In genomic region chr17:62065611-62066468, GRCh38 we compare ENCODE assay signal across 8 cellular contexts. TPM values are rescaled to one million over a fixed set of nuclear protein-coding genes. Genes with fewer than 3 reads are reported as not detected.
DNase-seq lines count a peak whose midpoint lies in the region; ATAC-seq and TF ChIP-seq lines count a peak whose summit lies in the region.

No MANE protein-coding gene starts in this region.

- POLR2A ChIA-PET in SK-N-SH (lab: Yijun Ruan, JAX), result interaction anchor here (0.7 to 0.9 kb wide), 5 partner anchors 10 to 654 kb away, joined by 3 to 7 read pairs (median 3); partner anchors contain the start of gene BRIP1

- DNase-seq in NCI-H1092 (lab: John Stamatoyannopoulos, UW), result peak; percentile 97
- DNase-seq in SK-N-SH, result peak; percentile 100
- peak; percentile 96 to 98 for DNase-seq in activated naive CD4-positive, alpha-beta T cell treated with anti-CD3 and anti-CD28 coated beads, Interleukin-2, amount 50 U/mL, for 72 hours (ENCODE audit: low spot score in 2 of 2)
- DNase-seq in glomerular endothelial cell (ENCODE audit: extremely low read depth, low read depth, low spot score), result peak; percentile 57
- DNase-seq in occipital lobe (lab: John Stamatoyannopoulos, UW), result peak; percentile 98

- H3K27ac ChIP-seq in SK-N-SH (ENCODE audit: low read depth in 2 of 2, low read length in 1 of 2), result peak overlapping the region; percentile 96 to 99
- peak overlapping the region; percentile 84 for H3K27ac ChIP-seq in temporal lobe (ENCODE audit: low read depth, low read length)

- H3K4me2 ChIP-seq in SK-N-SH, result peak overlapping the region; percentile 66

- no peaks in the 10 kb centered on the region for H3K27me3 ChIP-seq in SK-N-SH (ENCODE audit: insufficient read depth)

- H3K36me3 Mint-ChIP-seq in activated naive CD4-positive, alpha-beta T cell treated with anti-CD3 and anti-CD28 coated beads, Interleukin-2, amount 50 U/mL, for 72 hours, result peaks cover 18 to 28% of the 10 kb centered on the region in 2 donors

- H3K4me3 ChIP-seq in SK-N-SH (ENCODE audit: low read depth in 2 of 2, low read length in 1 of 2), result peak overlapping the region; percentile 90 to 95

- peak; percentile 57 for TF ChIP-seq POLR2A in GM10847 (IDR thresholded peaks at IDR 0.05; ENCODE audit: extremely low read depth, insufficient read length)

- peaks cover 18 to 20% of the 10 kb centered on the region in 2 experiments; a peak in 3 of 4 replicates for H3K4me1 ChIP-seq in SK-N-SH (ENCODE audit: control insufficient read depth in 1 of 2, insufficient read depth in 2 of 2, low read depth in 1 of 2, low read length in 1 of 2)

- WGBS in SK-N-SH (ENCODE audit: low lambda C conversion rate), result 8% methylated on average over 36 of the region's 51 CpGs

- peaks cover 47% of the 10 kb centered on the region for H3K79me2 ChIP-seq in SK-N-SH (ENCODE audit: insufficient read depth)

- no peaks in the 10 kb centered on the region for H3K9me3 ChIP-seq in SK-N-SH

- no peaks in the 10 kb centered on the region for H3K9me3 Mint-ChIP-seq in activated naive CD4-positive, alpha-beta T cell treated with anti-CD3 and anti-CD28 coated beads, Interleukin-2, amount 50 U/mL, for 72 hours

- no peaks in the 10 kb centered on the region for H3K9me2 ChIP-seq in SK-N-SH

- peak overlapping the region; percentile 87 to 98 for H3K27ac Mint-ChIP-seq in activated naive CD4-positive, alpha-beta T cell treated with anti-CD3 and anti-CD28 coated beads, Interleukin-2, amount 50 U/mL, for 72 hours

- peak; percentile 86 for TF ChIP-seq RAD21 in SK-N-SH (IDR thresholded peaks at IDR 0.05; ENCODE audit: low read length)

- H3F3A ChIP-seq in SK-N-SH (replicated peaks; ENCODE audit: insufficient read depth), result peaks cover 19% of the 10 kb centered on the region

- no peak for TF ChIP-seq EP300 in SK-N-SH (IDR thresholded peaks at IDR 0.05; ENCODE audit: borderline replicate concordance in 1 of 2, low read depth in 1 of 2, low read length in 1 of 2)

- H3K36me3 ChIP-seq in SK-N-SH (replicated peaks in 1 of 2; ENCODE audit: control insufficient read depth in 1 of 2, insufficient read depth in 2 of 2, low read length in 1 of 2), result peaks cover 18 to 24% of the 10 kb centered on the region in 2 experiments

- peak overlapping the region; percentile 88; the same call in 1 of the 2 replicates for H2AFZ ChIP-seq in SK-N-SH (ENCODE audit: low read depth)

- TF ChIP-seq CTCF in SK-N-SH (IDR thresholded peaks at IDR 0.05), result peak; percentile 99

- peaks cover 40% of the 10 kb centered on the region for H4K20me1 ChIP-seq in SK-N-SH (ENCODE audit: insufficient read depth)

- CTCF ChIA-PET in SK-N-SH (lab: Yijun Ruan, JAX), result interaction anchor here (0.5 to 1.5 kb wide), 29 partner anchors 9 to 653 kb away, joined by 3 to 31 read pairs (median 3); partner anchors contain the start of gene BRIP1

- ATAC-seq in HG02610 (IDR thresholded peaks at IDR 0.05; ENCODE audit: unreplicated experiment), result peak; percentile 93
- peak; percentile 97 to 98 for ATAC-seq in activated naive CD4-positive, alpha-beta T cell treated with anti-CD3 and anti-CD28 coated beads, Interleukin-2, amount 50 U/mL, for 72 hours

- H3K9ac ChIP-seq in SK-N-SH, result peak overlapping the region; percentile 98

TF ChIP-seq in SK-N-SH, 30 proteins besides CTCF, POLR2A, EP300 and RAD21:
- peak; percentile 47 for TF ChIP-seq MXI1 (IDR thresholded peaks at IDR 0.05; ENCODE audit: low read depth, low read length)
- TF ChIP-seq REST (IDR thresholded peaks at IDR 0.05; ENCODE audit: low read depth, low read length), result no peak
- TF ChIP-seq TEAD4 (IDR thresholded peaks at IDR 0.05; ENCODE audit: borderline replicate concordance, insufficient read depth), result 0 out of 2 replicates have a peak, but pooled peaks have one; percentile 23
- TF ChIP-seq USF1 (IDR thresholded peaks at IDR 0.05; ENCODE audit: borderline replicate concordance, low read depth), result peak; percentile 100
- TF ChIP-seq POLR2AphosphoS5 (IDR thresholded peaks at IDR 0.05; ENCODE audit: low read depth, low read length), result peak; percentile 92
- peak; percentile 51 for TF ChIP-seq IRF3 (IDR thresholded peaks at IDR 0.05; ENCODE audit: low read depth, low read length)
- TF ChIP-seq NFIC (IDR thresholded peaks at IDR 0.05; ENCODE audit: borderline replicate concordance), result no peak
- no peak for TF ChIP-seq FOSL2 (IDR thresholded peaks at IDR 0.05; ENCODE audit: borderline replicate concordance, low read depth)
- TF ChIP-seq TAF1 (IDR thresholded peaks at IDR 0.05; ENCODE audit: borderline replicate concordance, low read depth, low read length), result peak; percentile 80
- peak; percentile 95 for TF ChIP-seq USF2 (IDR thresholded peaks at IDR 0.05; ENCODE audit: borderline replicate concordance, low read depth, low read length)
- peak; percentile 75 for TF ChIP-seq RCOR1 (IDR thresholded peaks at IDR 0.05; ENCODE audit: low read length)
- TF ChIP-seq CHD2 (IDR thresholded peaks at IDR 0.05; ENCODE audit: low read length, partially characterized antibody), result no peak
- TF ChIP-seq NRF1 (IDR thresholded peaks at IDR 0.05; ENCODE audit: low read depth, low read length), result 0 out of 2 replicates have a peak, but pooled peaks have one; percentile 3
- TF ChIP-seq SMC3 (IDR thresholded peaks at IDR 0.05; ENCODE audit: low read depth, low read length), result peak; percentile 88
- peak; percentile 78; the same call in 1 of the 2 replicates for TF ChIP-seq SIN3A (IDR thresholded peaks at IDR 0.05; ENCODE audit: borderline replicate concordance, low read depth, low read length)
- TF ChIP-seq TCF12 (IDR thresholded peaks at IDR 0.05), result peak; percentile 31; the same call in 1 of the 2 replicates
- peak; percentile 97 for TF ChIP-seq YY1 (IDR thresholded peaks at IDR 0.05; ENCODE audit: low read depth)
- TF ChIP-seq RXRA (IDR thresholded peaks at IDR 0.05; ENCODE audit: borderline replicate concordance, low read depth), result no peak
- peak; percentile 65; the same call in 1 of the 2 replicates for TF ChIP-seq MAX (IDR thresholded peaks at IDR 0.05; ENCODE audit: low read depth)

RNA-seq across cellular contexts. Expression of gene MED13, which starts 0.8 kb away (rescaled TPM):
- 6.3 and 9.2 TPM in 2 replicates for polyA plus RNA-seq in SK-N-SH (2012; rRNA removed)
- polyA plus RNA-seq in SK-N-SH (2012; cell fraction: cytosol; rRNA removed), result 8.7 and 9.3 TPM in 2 replicates
- polyA plus RNA-seq in SK-N-SH (2012; cell fraction: nucleus; rRNA removed), result 10.0 and 18.3 TPM in 2 replicates
- total RNA-seq in activated naive CD4-positive, alpha-beta T cell treated with anti-CD3 and anti-CD28 coated beads, Interleukin-2, amount 50 U/mL, for 72 hours, result 10 to 100 TPM; 45.9 to 56.6 TPM
- total RNA-seq in glomerular endothelial cell, result 35.6 and 45.1 TPM in 2 replicates
- 150 TPM for total RNA-seq in occipital lobe
- total RNA-seq in temporal lobe, result 110 TPM

Comparison
In these comparisons a context has a peak if more than half of its experiments do, and no peak if none do; other contexts are left out.
1. Peak in every context shown above with its lines: DNase-seq, ATAC-seq, H3K4me3 ChIP-seq and H3K27ac ChIP-seq.